22 cellular contexts compared by ENCODE assay signal in genomic region chr17:64060331-64060730, GRCh38. TPM values are rescaled to one million over a fixed set of nuclear protein-coding genes. Genes with fewer than 3 reads are reported as not detected.
DNase-seq lines count a peak whose midpoint lies in the region; ATAC-seq, FAIRE-seq and TF ChIP-seq lines count a peak whose summit lies in the region.
"Had no signal": no experiment of that assay in that cellular context is flagged by ENCODE, and none has a peak within 500 bp of the region (broad histone marks: within the 10 kb centered on the region; RNA-seq: fewer than 3 reads in every experiment).

No MANE protein-coding gene starts in this region.

- H3K27me3 ChIP-seq in small intestine (ENCODE audit: control insufficient read depth in 2 of 2, insufficient read depth in 2 of 2, low read length in 2 of 2) = no peaks in the 10 kb centered on the region
- H3K27me3 ChIP-seq: cardiac muscle cell, sigmoid colon had no signal

- POLR2A ChIA-PET in OCI-LY7 (lab: Charles Lee) (interaction anchor here (0.8 to 1.3 kb wide), 5 partner anchors 15 to 73 kb away, joined by 3 to 6 read pairs (median 3); no protein-coding TSS in a partner anchor), GM10248 (lab: Yijun Ruan, JAX) (no interaction called here)

- H3K4me3 Mint-ChIP-seq in activated naive CD8-positive, alpha-beta T cell treated with anti-CD3 and anti-CD28 coated beads, Interleukin-2, amount 50 U/mL, for 24 hours = no peak overlapping the region
- H3K4me3 Mint-ChIP-seq in activated naive CD8-positive, alpha-beta T cell treated with anti-CD3 and anti-CD28 coated beads for 36 hours = no peak overlapping the region
- H3K4me3 Mint-ChIP-seq in dendritic cell treated with granulocyte-macrophage colony-stimulating factor and Interleukin-4, amounts not matched to agents 40 ng/mL and 50 ng/mL, for 4 days = no peak overlapping the region
- H3K4me3 Mint-ChIP-seq: activated naive CD8-positive, alpha-beta T cell treated with anti-CD3 and anti-CD28 coated beads, Interleukin-2, amount 10 ng/mL, durations not matched to agents 7 days and 5 days had no signal

- H3K9me2 ChIP-seq in OCI-LY7 (ENCODE audit: insufficient read depth, low read length) = no peaks in the 10 kb centered on the region

- no peaks in the 10 kb centered on the region for H3K27me3 Mint-ChIP-seq in activated naive CD8-positive, alpha-beta T cell treated with anti-CD3 and anti-CD28 coated beads, Interleukin-2, amount 50 U/mL, for 24 hours
- H3K27me3 Mint-ChIP-seq in activated naive CD8-positive, alpha-beta T cell treated with anti-CD3 and anti-CD28 coated beads for 36 hours = no peaks in the 10 kb centered on the region
- no peaks in the 10 kb centered on the region for H3K27me3 Mint-ChIP-seq in dendritic cell treated with granulocyte-macrophage colony-stimulating factor and Interleukin-4, amounts not matched to agents 40 ng/mL and 50 ng/mL, for 4 days
- H3K27me3 Mint-ChIP-seq: activated naive CD8-positive, alpha-beta T cell treated with anti-CD3 and anti-CD28 coated beads, Interleukin-2, amount 10 ng/mL, durations not matched to agents 7 days and 5 days had no signal

- H3K4me1 ChIP-seq in OCI-LY7 (ENCODE audit: insufficient read depth, low read length, poor library complexity, severe bottlenecking) (peaks cover 79% of the 10 kb centered on the region), small intestine (ENCODE audit: control insufficient read depth in 2 of 2, insufficient read depth in 1 of 2, low read depth in 1 of 2, low read length in 1 of 2) (peaks cover 5 to 11% of the 10 kb centered on the region in 2 donors)
- H3K4me1 ChIP-seq: sigmoid colon had no signal

- peaks cover 40% of the 10 kb centered on the region; the same call in 1 of the 2 replicates for H3K36me3 ChIP-seq in OCI-LY7 (ENCODE audit: insufficient read depth, low read length)
- peaks cover 0 to 11% of the 10 kb centered on the region in 2 donors for H3K36me3 ChIP-seq in small intestine (ENCODE audit: control insufficient read depth in 2 of 2, insufficient read depth in 2 of 2, low read length in 2 of 2)
- H3K36me3 ChIP-seq: cardiac muscle cell had no signal

- H3K4me3 ChIP-seq in OCI-LY7 (ENCODE audit: low read depth, low read length, poor library complexity, severe bottlenecking) = no peak overlapping the region
- H3K4me3 ChIP-seq in small intestine (ENCODE audit: low read depth in 1 of 2, low read length in 2 of 2) = no peak overlapping the region
- H3K4me3 ChIP-seq: cardiac muscle cell, sigmoid colon had no signal

- no peaks in the 10 kb centered on the region for H3K79me2 ChIP-seq in OCI-LY7 (ENCODE audit: insufficient read depth, low read depth, low read length)

- peaks cover 66% of the 10 kb centered on the region for H3K4me1 Mint-ChIP-seq in activated naive CD8-positive, alpha-beta T cell treated with anti-CD3 and anti-CD28 coated beads, Interleukin-2, amount 50 U/mL, for 24 hours
- H3K4me1 Mint-ChIP-seq in activated naive CD8-positive, alpha-beta T cell treated with anti-CD3 and anti-CD28 coated beads for 36 hours = peaks cover 15% of the 10 kb centered on the region
- H3K4me1 Mint-ChIP-seq in dendritic cell treated with granulocyte-macrophage colony-stimulating factor and Interleukin-4, amounts not matched to agents 40 ng/mL and 50 ng/mL, for 4 days (ENCODE audit: low read depth) = peaks cover 57% of the 10 kb centered on the region

- H3K4me2 ChIP-seq in OCI-LY7 (ENCODE audit: low read length) = peak overlapping the region; percentile 59
- H3K4me2 ChIP-seq: KMS-11 had no signal

- ATAC-seq in activated naive CD8-positive, alpha-beta T cell treated with anti-CD3 and anti-CD28 coated beads, Interleukin-2, amount 50 U/mL, for 24 hours = no peak
- ATAC-seq: HCT116, left ventricle myocardium superior had no signal

- no peak for FAIRE-seq in small intestine (lab: Jason Lieb, UNC)

- H2AFZ ChIP-seq in OCI-LY7 (ENCODE audit: low read length) = no peak overlapping the region

- peak overlapping the region; percentile 32 for H3K27ac ChIP-seq in OCI-LY7 (ENCODE audit: low read depth, low read length, poor library complexity, severe bottlenecking)
- peak overlapping the region; percentile 18 to 83 for H3K27ac ChIP-seq in small intestine (ENCODE audit: low read depth in 1 of 2, low read length in 1 of 2)
- H3K27ac ChIP-seq: cardiac muscle cell, KMS-11, sigmoid colon had no signal

- H3K27ac Mint-ChIP-seq in activated naive CD8-positive, alpha-beta T cell treated with anti-CD3 and anti-CD28 coated beads, Interleukin-2, amount 50 U/mL, for 24 hours = peak overlapping the region; percentile 88
- H3K27ac Mint-ChIP-seq in activated naive CD8-positive, alpha-beta T cell treated with anti-CD3 and anti-CD28 coated beads for 36 hours = no peak overlapping the region
- H3K27ac Mint-ChIP-seq in dendritic cell treated with granulocyte-macrophage colony-stimulating factor and Interleukin-4, amounts not matched to agents 40 ng/mL and 50 ng/mL, for 4 days = peak overlapping the region; percentile 31
- H3K27ac Mint-ChIP-seq: activated naive CD8-positive, alpha-beta T cell treated with anti-CD3 and anti-CD28 coated beads, Interleukin-2, amount 10 ng/mL, durations not matched to agents 7 days and 5 days had no signal

- intact Hi-C loops in OCI-LY7 (cut with micrococcal nuclease; ENCODE audit: unreplicated experiment) = no loop called here
- intact Hi-C loops in dendritic cell treated with granulocyte-macrophage colony-stimulating factor and Interleukin-4, amounts not matched to agents 40 ng/mL and 50 ng/mL, for 4 days (cut with micrococcal nuclease) = no loop called here

- no TSS peak for BruUV-seq in OCI-LY7 (replicated peaks; lab: Mats Ljungman, UMichigan)

- DNase-seq in activated naive CD8-positive, alpha-beta T cell treated with anti-CD3 and anti-CD28 coated beads, Interleukin-2, amount 50 U/mL, for 24 hours = no peak
- no peak for DNase-seq in activated naive CD8-positive, alpha-beta T cell treated with anti-CD3 and anti-CD28 coated beads for 36 hours
- DNase-seq in OCI-LY7 (ENCODE audit: low spot score) = peak; percentile 35
- peak; percentile 73 for DNase-seq in small intestine
- no peak for DNase-seq in GM19240 (ENCODE audit: insufficient read length, low spot score)
- no peak for DNase-seq in stimulated activated CD4-positive, alpha-beta T cell treated with anti-CD3 and anti-CD28 coated beads, Interleukin-2, amount 100 ng/mL, for 24 hours
- no peak for DNase-seq in GM10248 (ENCODE audit: extremely low spot score)
- DNase-seq: activated naive CD8-positive, alpha-beta T cell treated with anti-CD3 and anti-CD28 coated beads, Interleukin-2, amount 10 ng/mL, durations not matched to agents 7 days and 5 days; Caco-2; EL; left ventricle myocardium superior; NCI-H1105 treated with DMSO at 0.1 percent for 48 hours; NCI-H510A treated with DMSO at 0.1 percent for 48 hours; SIG-M5; sigmoid colon; stimulated activated CD4-positive, alpha-beta T cell treated with anti-CD3 and anti-CD28 coated beads, Interleukin-1b, Interleukin-23, amount 100 ng/mL, for 48 hours; substantia nigra had no signal

- H3K36me3 Mint-ChIP-seq in activated naive CD8-positive, alpha-beta T cell treated with anti-CD3 and anti-CD28 coated beads, Interleukin-2, amount 50 U/mL, for 24 hours (ENCODE audit: low read depth) = peaks cover 31% of the 10 kb centered on the region
- H3K36me3 Mint-ChIP-seq in activated naive CD8-positive, alpha-beta T cell treated with anti-CD3 and anti-CD28 coated beads for 36 hours = peaks cover 11% of the 10 kb centered on the region
- peaks cover 76% of the 10 kb centered on the region for H3K36me3 Mint-ChIP-seq in dendritic cell treated with granulocyte-macrophage colony-stimulating factor and Interleukin-4, amounts not matched to agents 40 ng/mL and 50 ng/mL, for 4 days (ENCODE audit: low read depth)

- H3K9me3 Mint-ChIP-seq in activated naive CD8-positive, alpha-beta T cell treated with anti-CD3 and anti-CD28 coated beads, Interleukin-2, amount 50 U/mL, for 24 hours = no peaks in the 10 kb centered on the region
- no peaks in the 10 kb centered on the region for H3K9me3 Mint-ChIP-seq in activated naive CD8-positive, alpha-beta T cell treated with anti-CD3 and anti-CD28 coated beads for 36 hours
- no peaks in the 10 kb centered on the region for H3K9me3 Mint-ChIP-seq in dendritic cell treated with granulocyte-macrophage colony-stimulating factor and Interleukin-4, amounts not matched to agents 40 ng/mL and 50 ng/mL, for 4 days
- H3K9me3 Mint-ChIP-seq: activated naive CD8-positive, alpha-beta T cell treated with anti-CD3 and anti-CD28 coated beads, Interleukin-2, amount 10 ng/mL, durations not matched to agents 7 days and 5 days had no signal

- TF ChIP-seq CTCF in OCI-LY7 (conservative IDR thresholded peaks at IDR 0.05; ENCODE audit: low read length) (no peak), GM10248 (IDR thresholded peaks at IDR 0.05; ENCODE audit: control extremely low read depth, extremely low read depth, low read depth, missing control alignments) (no peak)

- H3K9me3 ChIP-seq in OCI-LY7 (ENCODE audit: low read length) (no peaks in the 10 kb centered on the region), small intestine (ENCODE audit: control insufficient read depth, low read depth) (no peaks in the 10 kb centered on the region)
- H3K9me3 ChIP-seq: Caco-2, sigmoid colon had no signal

- 51 to 53% (median 53%) methylated on average over 5 of the region's 5 CpGs for WGBS in small intestine, 3 donors

- CTCF ChIA-PET in OCI-LY7 (lab: Charles Lee; ENCODE audit: unreplicated experiment) (interaction anchor here (1.3 to 4.6 kb wide), 2 partner anchors 31 to 72 kb away, joined by 3 to 41 read pairs; no protein-coding TSS in a partner anchor), GM10248 (lab: Yijun Ruan, JAX) (interaction anchor here (0.8 to 8.5 kb wide), 12 partner anchors 8 to 170 kb away, joined by 3 to 115 read pairs (median 4); no protein-coding TSS in a partner anchor)

- no peaks in the 10 kb centered on the region for H4K20me1 ChIP-seq in OCI-LY7 (ENCODE audit: insufficient read depth, low read length)

RNA-seq across cellular contexts. Expression of gene ICAM2, which starts 39.9 kb away (rescaled TPM):
- 10 to 100 TPM; 52.9 to 54.5 TPM for total RNA-seq in activated naive CD8-positive, alpha-beta T cell treated with anti-CD3 and anti-CD28 coated beads for 36 hours
- total RNA-seq in OCI-LY7 (2014; rRNA removed; shearing (Covaris generic)) = 76.4 and 112 TPM in 2 replicates
- 79.1 and 88.7 TPM in 2 replicates for total RNA-seq in OCI-LY7 (2022)
- 10 to 100 TPM in 2 of 3 donors, 1 to 10 TPM in 1; 4.5 to 40.1 (median 10.8) TPM for polyA plus RNA-seq in small intestine
- total RNA-seq: cardiac muscle cell, osteocyte had no signal

Comparison
In these comparisons a context has a peak if more than half of its experiments do, and no peak if none do; other contexts are left out.
1. DNase-seq: peak in OCI-LY7 (single experiment) and small intestine (single experiment); none in activated naive CD8-positive, alpha-beta T cell treated with anti-CD3 and anti-CD28 coated beads, Interleukin-2, amount 50 U/mL, for 24 hours (single experiment), activated naive CD8-positive, alpha-beta T cell treated with anti-CD3 and anti-CD28 coated beads for 36 hours (single experiment), GM19240 (single experiment), stimulated activated CD4-positive, alpha-beta T cell treated with anti-CD3 and anti-CD28 coated beads, Interleukin-2, amount 100 ng/mL, for 24 hours (0 of 2) and GM10248 (single experiment).